In the genomic region with DNA sequence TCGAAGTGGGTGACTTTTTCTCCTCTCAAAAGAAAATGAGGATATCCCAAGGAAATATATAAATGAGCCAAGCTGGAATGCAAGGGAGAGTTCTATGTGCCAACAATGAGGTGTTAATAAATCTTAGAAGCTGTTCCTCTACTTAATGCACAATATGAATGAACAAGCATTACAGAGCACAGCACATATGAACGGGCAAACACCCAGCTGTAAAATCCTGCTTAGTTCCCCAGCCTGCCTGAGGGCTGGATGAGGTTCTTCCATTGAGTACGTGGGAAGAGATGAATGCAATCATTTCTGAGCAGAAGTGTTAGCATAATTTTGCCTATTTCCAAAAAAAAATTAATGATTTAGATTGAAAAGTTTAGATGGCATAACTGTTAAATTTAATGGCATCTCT, we compare ENCODE assay signal across 26 cellular contexts.
"Had no signal": no experiment of that assay in that cellular context is flagged by ENCODE, and none has a peak within 500 bp of the region (broad histone marks: within the 10 kb centered on the region; RNA-seq: fewer than 3 reads in every experiment).

No MANE protein-coding gene starts in this region.

- H3K4me1 ChIP-seq: testis, tibial artery, tibial nerve, transverse colon, upper lobe of right lung, uterus, vagina had no signal

- H3K27ac ChIP-seq: stomach, suprapubic skin, testis, thoracic aorta, thyroid gland, tibial artery, tibial nerve, transverse colon, upper lobe of left lung, upper lobe of right lung, uterus, vagina had no signal

- DNase-seq: stimulated activated CD4-positive, alpha-beta T cell treated with anti-CD3 and anti-CD28 coated beads, Interleukin-2, amount 100 ng/mL, for 48 hours; stimulated activated CD4-positive, alpha-beta T cell treated with anti-CD3 and anti-CD28 coated beads, Interleukin-4, amount 100 ng/mL, for 1 hour; stimulated activated CD4-positive, alpha-beta T cell treated with anti-CD3 and anti-CD28 coated beads, Interleukin-4, amount 100 ng/mL, for 24 hours; stimulated activated CD4-positive, alpha-beta T cell treated with anti-CD3 and anti-CD28 coated beads, Interleukin-4, amount 100 ng/mL, for 4 hours; stimulated activated CD8-positive, alpha-beta memory T cell treated with anti-CD3 and anti-CD28 coated beads, Interleukin-4, amount 100 ng/mL, for 48 hours; stimulated activated naive B cell treated with anti-CD40 and anti-IgM and Interleukin-4, amounts not matched to agents 10 μg/mL and 1 μg/mL and 100 μg/mL, for 72 hours; stimulated activated naive CD4-positive, alpha-beta T cell; stimulated activated naive CD4-positive, alpha-beta T cell treated with Interleukin-2 at 50 U/mL for 16 hours; stimulated activated naive CD8-positive, alpha-beta T cell treated with anti-CD3 and anti-CD28 coated beads, Interleukin-15, amount 100 ng/mL, for 72 hours; stimulated activated naive CD8-positive, alpha-beta T cell treated with anti-CD3 and anti-CD28 coated beads, Interleukin-15, Interleukin-2, amounts not matched to agents 100 U/mL and 50 U/mL, for 24 hours; stomach; substantia nigra; testis; transverse colon; trophoblast cell; upper lobe of left lung; upper lobe of right lung; uterus had no signal

- ATAC-seq: stimulated activated effector memory CD8-positive, alpha-beta T cell treated with anti-CD3 and anti-CD28 coated beads, Interleukin-12 subunit alpha, Interleukin-12 subunit beta, amount 100 ng/mL, for 72 hours; stimulated activated memory B cell treated with anti-CD40 and anti-IgM and Interleukin-4, amounts not matched to agents 10 μg/mL and 1 μg/mL and 100 μg/mL, for 72 hours; stimulated activated naive B cell treated with anti-CD40 and anti-IgM and Interleukin-4, amounts not matched to agents 10 μg/mL and 1 μg/mL and 100 μg/mL, for 72 hours; stimulated activated naive CD8-positive, alpha-beta T cell treated with anti-CD3 and anti-CD28 coated beads, Interleukin-15, amount 100 ng/mL, for 72 hours; stimulated activated naive CD8-positive, alpha-beta T cell treated with anti-CD3 and anti-CD28 coated beads, Interleukin-15, Interleukin-2, amounts not matched to agents 100 U/mL and 50 U/mL, for 24 hours; upper lobe of right lung had no signal

- H3K4me3 ChIP-seq: stomach, suprapubic skin, testis, thoracic aorta, thyroid gland, tibial artery, tibial nerve, transverse colon, upper lobe of left lung, upper lobe of right lung, uterus, vagina had no signal

- H3K27me3 ChIP-seq: stomach, suprapubic skin, testis, thyroid gland, tibial artery, tibial nerve, transverse colon, upper lobe of left lung, upper lobe of right lung, uterus, vagina had no signal

- H3K36me3 ChIP-seq: uterus had no signal
